Comparison of ENCODE assay signal across 1 cellular context in the genomic region with DNA sequence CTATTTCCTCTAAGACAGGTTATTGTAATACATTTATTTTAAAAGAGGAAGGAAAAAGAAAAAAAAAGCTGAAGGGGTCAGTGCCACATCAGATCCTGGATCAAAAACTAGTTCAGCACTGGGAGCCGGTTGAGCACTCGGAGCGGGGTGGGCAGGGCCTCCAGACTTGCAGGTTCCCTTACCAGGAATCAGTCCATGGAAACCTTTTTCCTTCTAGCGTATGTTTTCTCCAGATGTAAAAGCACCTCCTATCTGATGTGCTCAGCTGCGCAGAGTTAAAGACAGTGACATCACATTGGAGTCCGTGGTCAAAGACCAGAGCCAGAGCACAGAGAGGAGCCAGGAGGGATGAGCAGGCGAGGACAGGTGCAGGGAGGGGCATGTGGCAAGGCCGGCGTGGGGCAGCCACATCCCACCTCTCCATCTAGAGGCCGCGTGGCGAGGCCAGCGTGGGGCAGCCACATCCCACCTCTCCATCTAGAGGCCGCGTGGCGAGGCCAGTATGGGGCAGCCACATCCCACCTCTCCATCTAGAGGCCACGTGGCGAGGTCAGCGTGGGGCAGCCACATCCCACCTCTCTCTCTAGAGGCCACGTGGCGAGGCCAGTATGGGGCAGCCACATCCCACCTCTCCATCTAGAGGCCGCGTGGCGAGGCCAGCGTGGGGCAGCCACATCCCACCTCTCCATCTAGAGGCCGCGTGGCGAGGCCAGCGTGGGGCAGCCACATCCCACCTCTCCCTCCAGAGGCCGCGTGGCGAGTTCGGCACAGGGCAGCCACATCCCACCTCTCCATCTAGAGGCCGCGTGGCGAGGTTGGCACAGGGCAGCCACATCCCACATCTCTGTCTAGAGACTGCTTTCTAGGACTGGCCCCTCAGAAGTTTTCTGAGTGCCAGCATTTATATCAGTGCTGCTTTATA.
TF ChIP-seq lines count a peak whose summit lies in the region.

No MANE protein-coding gene starts in this region.

TF ChIP-seq in endothelial cell of umbilical vein, 7 proteins besides CTCF, POLR2A, EP300 and RAD21:
- TF ChIP-seq JUN (IDR thresholded peaks at IDR 0.05; ENCODE audit: borderline replicate concordance, insufficient read depth, insufficient read length, low read depth): no peak
- TF ChIP-seq FOS (IDR thresholded peaks at IDR 0.05; ENCODE audit: borderline replicate concordance, insufficient read depth, low read length): no peak
- TF ChIP-seq MYC (IDR thresholded peaks at IDR 0.05; ENCODE audit: low read depth, low read length): no peak
- TF ChIP-seq, protein P1, sequence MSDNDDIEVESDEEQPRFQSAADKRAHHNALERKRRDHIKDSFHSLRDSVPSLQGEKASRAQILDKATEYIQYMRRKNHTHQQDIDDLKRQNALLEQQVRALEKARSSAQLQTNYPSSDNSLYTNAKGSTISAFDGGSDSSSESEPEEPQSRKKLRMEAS (IDR thresholded peaks at IDR 0.05; ENCODE audit: insufficient read depth, insufficient read length): no peak
- TF ChIP-seq EZH2 (IDR thresholded peaks at IDR 0.05; ENCODE audit: borderline replicate concordance, low read depth, low read length, severe bottlenecking): no peak
- no peak for TF ChIP-seq GATA2 (IDR thresholded peaks at IDR 0.05; ENCODE audit: insufficient read depth, insufficient read length, low read depth, low read length)
- no peak for TF ChIP-seq POLR2AphosphoS5 (IDR thresholded peaks at IDR 0.05; ENCODE audit: insufficient read depth, low read depth, low read length)
TF ChIP-seq in endothelial cell of umbilical vein: peak in this region for 0.
